In the genomic region with DNA sequence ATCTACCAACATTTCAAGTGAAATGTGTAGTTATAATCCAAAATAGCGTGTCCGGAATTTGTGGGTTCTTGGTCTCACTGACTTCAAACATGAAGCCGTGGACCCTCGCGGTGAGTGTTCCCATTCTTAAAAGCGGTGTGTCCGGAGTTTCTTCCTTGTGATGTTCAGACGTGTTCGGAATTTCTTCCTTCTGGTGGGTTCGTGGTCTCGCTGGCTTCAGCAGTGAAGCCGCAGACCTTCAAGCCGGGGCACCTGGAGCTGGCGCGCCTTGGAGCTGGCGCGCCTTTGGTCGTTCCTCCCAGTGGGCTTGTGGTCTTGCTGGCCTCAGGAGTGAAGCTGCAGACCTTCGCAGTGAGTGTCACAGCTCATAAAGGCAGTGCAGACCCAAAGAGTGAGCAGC, we compare ENCODE assay signal across 16 cellular contexts.
DNase-seq lines count a peak whose midpoint lies in the region; ATAC-seq lines count a peak whose summit lies in the region.
"Had no signal": no experiment of that assay in that cellular context is flagged by ENCODE, and none has a peak within 500 bp of the region (broad histone marks: within the 10 kb centered on the region; RNA-seq: fewer than 3 reads in every experiment).

No MANE protein-coding gene starts in this region.

- WGBS in right cardiac atrium = 94% methylated on average over 19 of the region's 19 CpGs

- DNase-seq in right cardiac atrium = peak in 2 of 3 donors; percentile 0 to 16
- DNase-seq in Right ventricle myocardium superior = no peak
- peak; percentile 37 for DNase-seq in mesenteric fat pad (ENCODE audit: low spot score)
- DNase-seq: AML-193; Caco-2; Calu3; CD4-positive, alpha-beta T cell; CD8-positive, alpha-beta T cell; DMS79 treated with DMSO at 0.1 percent for 48 hours; GF-D8 had no signal

- intact Hi-C loops in right cardiac atrium (cut with DNase I) (no loop called here), Right ventricle myocardium superior (cut with DNase I) (no loop called here)

- no peaks in the 10 kb centered on the region for H3K27me3 ChIP-seq in right cardiac atrium (ENCODE audit: control insufficient read depth, insufficient read depth)
- H3K27me3 ChIP-seq: BLaER1 treated with 17β-estradiol and CSF1 and Interleukin-3, amounts not matched to agents 10 nM and 100 nM had no signal

- ATAC-seq in right cardiac atrium (no peak), Right ventricle myocardium superior (ENCODE audit: poor library complexity) (no peak), GM21717 (IDR thresholded peaks at IDR 0.05; ENCODE audit: unreplicated experiment) (no peak), GM19351 (IDR thresholded peaks at IDR 0.05; ENCODE audit: unreplicated experiment) (no peak)
- ATAC-seq: A549; CD8-positive, alpha-beta T cell had no signal

- no peak overlapping the region for H3K4me3 ChIP-seq in right cardiac atrium (ENCODE audit: low read length)
- H3K4me3 ChIP-seq: A549; BLaER1 treated with 17β-estradiol and CSF1 and Interleukin-3, amounts not matched to agents 10 nM and 100 nM had no signal

- no peaks in the 10 kb centered on the region for H3K9me3 ChIP-seq in right cardiac atrium (ENCODE audit: control insufficient read depth, low read length)
- H3K9me3 ChIP-seq: A549, Caco-2 had no signal

- H3K27ac ChIP-seq in right cardiac atrium (ENCODE audit: low read length) = no peak overlapping the region
- H3K27ac ChIP-seq: 22Rv1; A549; BLaER1 treated with 17β-estradiol and CSF1 and Interleukin-3, amounts not matched to agents 10 nM and 100 nM; C4-2B had no signal

- H3K4me1 ChIP-seq in right cardiac atrium (ENCODE audit: control insufficient read depth, insufficient read depth, low read length) = no peaks in the 10 kb centered on the region
- H3K4me1 ChIP-seq: A549; BLaER1 treated with 17β-estradiol and CSF1 and Interleukin-3, amounts not matched to agents 10 nM and 100 nM had no signal
